Comparison of ENCODE assay signal across 9 cellular contexts in genomic region chrX:123830309-123830708, GRCh38. TPM values are rescaled to one million over a fixed set of nuclear protein-coding genes. Genes with fewer than 3 reads are reported as not detected.
DNase-seq lines count a peak whose midpoint lies in the region; ATAC-seq and TF ChIP-seq lines count a peak whose summit lies in the region.
"Had no signal": no experiment of that assay in that cellular context is flagged by ENCODE, and none has a peak within 500 bp of the region (broad histone marks: within the 10 kb centered on the region; RNA-seq: fewer than 3 reads in every experiment).

No MANE protein-coding gene starts in this region.

- H3K27ac ChIP-seq in CD4-positive, alpha-beta T cell (ENCODE audit: low read depth, low read length) = no peak overlapping the region

- POLR2A ChIA-PET in CD4-positive, alpha-beta T cell (lab: Charles Lee) = no interaction called here

- CTCF ChIA-PET in CD4-positive, alpha-beta T cell (lab: Charles Lee) = no interaction called here

- intact Hi-C loops in activated T-helper 2 cell treated with anti-CD3 and anti-CD28 coated beads, Interferon-gamma antibody, Interleukin-2, Interleukin-4, amounts not matched to agents 10 μg/mL and 5 μg/mL and 100 μg/mL, durations not matched to agents 14 hours and 24 hours and 36 hours (cut with micrococcal nuclease) = loop anchor here (5.0 to 10.0 kb wide), 3 partner anchors 132 to 384 kb away; partner anchors contain the start of gene STAG2
- intact Hi-C loops in CD4-positive, alpha-beta T cell (cut with DNase I, micrococcal nuclease) = loop anchor here (5.0 to 10.0 kb wide), 4 partner anchors 52 to 184 kb away; partner anchors contain the start of gene STAG2 (in 1 of the 2)

- H3K36me3 Mint-ChIP-seq in activated T-helper 2 cell treated with anti-CD3 and anti-CD28 coated beads, Interferon-gamma antibody, Interleukin-2, Interleukin-4, amounts not matched to agents 10 μg/mL and 5 μg/mL and 100 μg/mL, durations not matched to agents 14 hours and 24 hours and 36 hours (ENCODE audit: low read depth) = no peaks in the 10 kb centered on the region
- no peaks in the 10 kb centered on the region for H3K36me3 Mint-ChIP-seq in stimulated activated memory B cell treated with anti-CD40 and anti-IgM and Interleukin-4, amounts not matched to agents 10 μg/mL and 1 μg/mL and 100 μg/mL, for 72 hours
- H3K36me3 Mint-ChIP-seq in CD4-positive, alpha-beta T cell (ENCODE audit: low read depth) = no peaks in the 10 kb centered on the region
- H3K36me3 Mint-ChIP-seq: T-cell had no signal

- H3K9me3 Mint-ChIP-seq in activated T-helper 2 cell treated with anti-CD3 and anti-CD28 coated beads, Interferon-gamma antibody, Interleukin-2, Interleukin-4, amounts not matched to agents 10 μg/mL and 5 μg/mL and 100 μg/mL, durations not matched to agents 14 hours and 24 hours and 36 hours = no peaks in the 10 kb centered on the region
- H3K9me3 Mint-ChIP-seq in stimulated activated memory B cell treated with anti-CD40 and anti-IgM and Interleukin-4, amounts not matched to agents 10 μg/mL and 1 μg/mL and 100 μg/mL, for 72 hours = no peaks in the 10 kb centered on the region
- no peaks in the 10 kb centered on the region for H3K9me3 Mint-ChIP-seq in CD4-positive, alpha-beta T cell
- H3K9me3 Mint-ChIP-seq: T-cell had no signal

- DNase-seq in NCI-H345 (lab: John Stamatoyannopoulos, UW) = peak; percentile 22
- no peak for DNase-seq in NCI-H345 treated with DMSO at 0.1 percent for 48 hours (lab: John Stamatoyannopoulos, UW; ENCODE audit: unreplicated experiment)
- no peak for DNase-seq in activated T-helper 2 cell treated with anti-CD3 and anti-CD28 coated beads, Interferon-gamma antibody, Interleukin-2, Interleukin-4, amounts not matched to agents 10 μg/mL and 5 μg/mL and 100 μg/mL, durations not matched to agents 14 hours and 24 hours and 36 hours (ENCODE audit: low spot score)
- no peak for DNase-seq in activated CD4-positive, CD25-positive, alpha-beta regulatory T cell (lab: John Stamatoyannopoulos, UW)
- DNase-seq in CD4-positive, alpha-beta T cell = no peak

- no peak for TF ChIP-seq CTCF in CD4-positive, alpha-beta T cell (IDR thresholded peaks at IDR 0.05)

- H3K4me3 Mint-ChIP-seq in activated T-helper 2 cell treated with anti-CD3 and anti-CD28 coated beads, Interferon-gamma antibody, Interleukin-2, Interleukin-4, amounts not matched to agents 10 μg/mL and 5 μg/mL and 100 μg/mL, durations not matched to agents 14 hours and 24 hours and 36 hours (ENCODE audit: low read depth) = no peak overlapping the region
- H3K4me3 Mint-ChIP-seq in stimulated activated memory B cell treated with anti-CD40 and anti-IgM and Interleukin-4, amounts not matched to agents 10 μg/mL and 1 μg/mL and 100 μg/mL, for 72 hours = peak overlapping the region; percentile 64
- no peak overlapping the region for H3K4me3 Mint-ChIP-seq in CD4-positive, alpha-beta T cell
- H3K4me3 Mint-ChIP-seq: T-cell had no signal

- ATAC-seq in GM21447 (IDR thresholded peaks at IDR 0.05; ENCODE audit: unreplicated experiment) (peak; percentile 90), HG03521 (IDR thresholded peaks at IDR 0.05; ENCODE audit: unreplicated experiment) (peak; percentile 89)
- ATAC-seq in stimulated activated memory B cell treated with anti-CD40 and anti-IgM and Interleukin-4, amounts not matched to agents 10 μg/mL and 1 μg/mL and 100 μg/mL, for 72 hours = peak; percentile 96
- no peak for ATAC-seq in CD4-positive, alpha-beta T cell (ENCODE audit: poor library complexity)
- ATAC-seq: T-cell had no signal

- no peaks in the 10 kb centered on the region for H3K4me1 Mint-ChIP-seq in activated T-helper 2 cell treated with anti-CD3 and anti-CD28 coated beads, Interferon-gamma antibody, Interleukin-2, Interleukin-4, amounts not matched to agents 10 μg/mL and 5 μg/mL and 100 μg/mL, durations not matched to agents 14 hours and 24 hours and 36 hours (ENCODE audit: low read depth)
- peaks cover 28% of the 10 kb centered on the region for H3K4me1 Mint-ChIP-seq in stimulated activated memory B cell treated with anti-CD40 and anti-IgM and Interleukin-4, amounts not matched to agents 10 μg/mL and 1 μg/mL and 100 μg/mL, for 72 hours
- H3K4me1 Mint-ChIP-seq in CD4-positive, alpha-beta T cell (ENCODE audit: low read depth) = no peaks in the 10 kb centered on the region

- peak overlapping the region; percentile 38 for H3K27ac Mint-ChIP-seq in activated T-helper 2 cell treated with anti-CD3 and anti-CD28 coated beads, Interferon-gamma antibody, Interleukin-2, Interleukin-4, amounts not matched to agents 10 μg/mL and 5 μg/mL and 100 μg/mL, durations not matched to agents 14 hours and 24 hours and 36 hours
- H3K27ac Mint-ChIP-seq in stimulated activated memory B cell treated with anti-CD40 and anti-IgM and Interleukin-4, amounts not matched to agents 10 μg/mL and 1 μg/mL and 100 μg/mL, for 72 hours = peak overlapping the region; percentile 50
- H3K27ac Mint-ChIP-seq in CD4-positive, alpha-beta T cell = no peak overlapping the region
- H3K27ac Mint-ChIP-seq: T-cell had no signal

- H3K9me3 ChIP-seq in CD4-positive, alpha-beta T cell (ENCODE audit: control insufficient read depth, low read length) = no peaks in the 10 kb centered on the region

- H3K27me3 Mint-ChIP-seq in activated T-helper 2 cell treated with anti-CD3 and anti-CD28 coated beads, Interferon-gamma antibody, Interleukin-2, Interleukin-4, amounts not matched to agents 10 μg/mL and 5 μg/mL and 100 μg/mL, durations not matched to agents 14 hours and 24 hours and 36 hours (ENCODE audit: low read depth) = peaks cover 7% of the 10 kb centered on the region
- H3K27me3 Mint-ChIP-seq in stimulated activated memory B cell treated with anti-CD40 and anti-IgM and Interleukin-4, amounts not matched to agents 10 μg/mL and 1 μg/mL and 100 μg/mL, for 72 hours = no peaks in the 10 kb centered on the region
- H3K27me3 Mint-ChIP-seq in CD4-positive, alpha-beta T cell = peaks cover 3% of the 10 kb centered on the region

- H3K27me3 ChIP-seq in CD4-positive, alpha-beta T cell (ENCODE audit: control insufficient read depth, insufficient read depth, low read length) = no peaks in the 10 kb centered on the region

RNA-seq across cellular contexts. Expression of gene XIAP, which starts 29.5 kb away (rescaled TPM):
- 32.7 and 33.4 TPM in 2 replicates for total RNA-seq in activated T-helper 2 cell treated with anti-CD3 and anti-CD28 coated beads, Interferon-gamma antibody, Interleukin-2, Interleukin-4, amounts not matched to agents 10 μg/mL and 5 μg/mL and 100 μg/mL, durations not matched to agents 14 hours and 24 hours and 36 hours
- total RNA-seq in CD4-positive, alpha-beta T cell = 10 to 100 TPM; 20.9 to 26.0 TPM
